ENCODE assay signal across 1 cellular context in genomic region chr4:160202802-160203201, GRCh38.
TF ChIP-seq lines count a peak whose summit lies in the region.

No MANE protein-coding gene starts in this region.

TF ChIP-seq in GM23338, 12 proteins besides CTCF, POLR2A, EP300 and RAD21 (continued from another document):
- no peak for TF ChIP-seq ZNF331 (CRISPR knock-in tag; IDR thresholded peaks at IDR 0.05; ENCODE audit: low read depth)
- TF ChIP-seq JUNB (IDR thresholded peaks at IDR 0.05; ENCODE audit: unreplicated experiment): no peak
- TF ChIP-seq EZH2 (IDR thresholded peaks at IDR 0.05; ENCODE audit: low read depth, unreplicated experiment): no peak
